18 cellular contexts compared by ENCODE assay signal in genomic region chr5:102975040-102975439, GRCh38.
A peak's percentile ranks its signal among the peaks of the same experiment; 100 is the strongest.
DNase-seq lines count a peak whose midpoint lies in the region; ATAC-seq lines count a peak whose summit lies in the region.
"Had no signal": no experiment of that assay in that cellular context is flagged by ENCODE, and none has a peak within 500 bp of the region (broad histone marks: within the 10 kb centered on the region; RNA-seq: fewer than 3 reads in every experiment).

No MANE protein-coding gene starts in this region.

- H3K4me2 ChIP-seq in skeletal muscle satellite cell (ENCODE audit: low read length) = peak overlapping the region; percentile 34

- H3K9ac ChIP-seq in skeletal muscle satellite cell (ENCODE audit: low read depth, low read length) = peak overlapping the region; percentile 56

- no peaks in the 10 kb centered on the region for H3K9me3 ChIP-seq in skeletal muscle satellite cell (replicated peaks; ENCODE audit: low read length)
- H3K9me3 ChIP-seq: body of pancreas, right lobe of liver had no signal

- no peaks in the 10 kb centered on the region for H3K36me3 ChIP-seq in skeletal muscle satellite cell (ENCODE audit: insufficient read depth, low read length)
- H3K36me3 ChIP-seq: right lobe of liver, WERI-Rb-1 had no signal

- peak overlapping the region; percentile 19 for H3K4me3 ChIP-seq in skeletal muscle satellite cell (ENCODE audit: low read length)
- H3K4me3 ChIP-seq: body of pancreas, right lobe of liver, SK-N-MC had no signal

- no peak for ATAC-seq in HG02885 (IDR thresholded peaks at IDR 0.05; ENCODE audit: poor library complexity, unreplicated experiment)
- ATAC-seq: body of pancreas; HepG2; right lobe of liver; stimulated activated memory B cell treated with anti-CD40 and anti-IgM and Interleukin-4, amounts not matched to agents 10 μg/mL and 1 μg/mL and 100 μg/mL, for 72 hours had no signal

- no peaks in the 10 kb centered on the region for H3K27me3 ChIP-seq in skeletal muscle satellite cell (ENCODE audit: control insufficient read depth, insufficient read depth, low read length)
- H3K27me3 ChIP-seq: body of pancreas, right lobe of liver had no signal

- peak; percentile 9 for DNase-seq in NCI-H2029 (lab: John Stamatoyannopoulos, UW)
- DNase-seq in NCI-H2029 treated with DMSO at 0.1 percent for 48 hours (lab: John Stamatoyannopoulos, UW) = no peak
- peak; percentile 40 to 84 for DNase-seq in NCI-H446 (lab: John Stamatoyannopoulos, UW)
- DNase-seq in dermis blood vessel endothelial cell = peak; percentile 47
- DNase-seq in activated CD8-positive, alpha-beta memory T cell treated with anti-CD3 and anti-CD28 coated beads for 24 hours = no peak
- no peak for DNase-seq in NCI-H1417 (lab: John Stamatoyannopoulos, UW)
- DNase-seq: activated gamma-delta T cell treated with Interleukin-2 at 50 U/mL for 16 hours; body of pancreas; effector CD4-positive, alpha-beta T cell; GOT3; immature natural killer cell; right lobe of liver; WERI-Rb-1 had no signal

- peaks cover 27% of the 10 kb centered on the region for H3K4me1 ChIP-seq in skeletal muscle satellite cell (ENCODE audit: control insufficient read depth, insufficient read depth, low read length)
- H3K4me1 ChIP-seq: body of pancreas, right lobe of liver had no signal

Comparison
In these comparisons a context has a peak if more than half of its experiments do, and no peak if none do; other contexts are left out.
1. DNase-seq: peak in NCI-H2029 (single experiment), NCI-H446 (2 of 2) and dermis blood vessel endothelial cell (single experiment); none in NCI-H2029 treated with DMSO at 0.1 percent for 48 hours (single experiment), activated CD8-positive, alpha-beta memory T cell treated with anti-CD3 and anti-CD28 coated beads for 24 hours (single experiment) and NCI-H1417 (0 of 3).